Comparison of ENCODE assay signal across 12 cellular contexts in the genomic region with DNA sequence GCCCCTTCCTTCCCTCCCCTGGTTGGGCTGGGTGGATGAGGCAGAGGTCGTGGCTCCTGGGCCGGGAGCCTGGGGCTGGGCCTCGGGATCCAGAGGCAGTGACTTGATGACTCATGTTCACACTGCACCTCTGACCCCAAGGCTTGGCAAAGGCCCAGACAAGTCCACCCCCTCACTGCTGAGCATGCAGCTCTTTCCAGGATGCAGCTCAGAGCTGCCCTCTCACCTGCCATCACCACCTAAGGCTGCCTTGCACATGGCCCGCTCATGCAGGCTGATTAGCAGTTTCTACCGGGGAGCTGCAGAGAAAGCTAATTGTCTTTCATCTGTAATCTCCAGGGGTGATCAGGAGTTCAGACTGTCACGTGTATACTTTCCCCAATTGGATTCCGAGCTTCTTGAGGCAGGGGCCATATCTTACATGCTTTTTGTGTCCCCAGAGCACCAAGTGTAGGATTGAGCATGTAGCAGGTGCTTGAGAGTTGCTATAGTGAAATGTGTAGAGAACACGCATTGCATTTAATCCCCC.
DNase-seq lines count a peak whose midpoint lies in the region; ATAC-seq, FAIRE-seq and TF ChIP-seq lines count a peak whose summit lies in the region.
"Had no signal": no experiment of that assay in that cellular context is flagged by ENCODE, and none has a peak within 500 bp of the region (broad histone marks: within the 10 kb centered on the region; RNA-seq: fewer than 3 reads in every experiment).

No MANE protein-coding gene starts in this region.

- H3K9me3 ChIP-seq in body of pancreas: no peaks in the 10 kb centered on the region
- no peaks in the 10 kb centered on the region for H3K9me3 ChIP-seq in mesenchymal stem cell (ENCODE audit: control insufficient read depth, low read length)
- H3K9me3 ChIP-seq: thyroid gland had no signal

- TF ChIP-seq POLR2A in body of pancreas (IDR thresholded peaks at IDR 0.05): no peak

- ATAC-seq in body of pancreas: no peak
- ATAC-seq in activated CD4-positive, CD25-positive, alpha-beta regulatory T cell treated with anti-CD3 and anti-CD28 coated beads, Interleukin-2, amount 50 U/mL, for 24 hours: no peak

- TF ChIP-seq CTCF in body of pancreas (IDR thresholded peaks at IDR 0.05): no peak

- H3K4me2 ChIP-seq in mesenchymal stem cell (ENCODE audit: low read length, poor library complexity, severe bottlenecking): no peak overlapping the region

- intact Hi-C loops in body of pancreas (cut with DNase I): no loop called here

- no peaks in the 10 kb centered on the region for H3K79me1 ChIP-seq in mesenchymal stem cell (replicated peaks; ENCODE audit: low read length, poor library complexity, severe bottlenecking)

- H3K4ac ChIP-seq in mesenchymal stem cell (ENCODE audit: low read depth in 1 of 2, low read length in 2 of 2): no peak overlapping the region

- in situ Hi-C loops in Caki2 (cut with HindIII; ENCODE audit: low pct_unique_long_range_greater_than_20kb, low sequenced_read_pairs): no loop called here

- H3K4me1 ChIP-seq in body of pancreas (no peaks in the 10 kb centered on the region), mesenchymal stem cell (ENCODE audit: control insufficient read depth, insufficient read depth, low read depth, low read length) (peaks cover 5% of the 10 kb centered on the region)
- H3K4me1 ChIP-seq: thyroid gland had no signal

- no peak overlapping the region for H3K14ac ChIP-seq in mesenchymal stem cell (ENCODE audit: low read length in 2 of 2)

- peak; percentile 87 for FAIRE-seq in HTR-8/SVneo (lab: Jason Lieb, UNC)
- FAIRE-seq: keratinocyte had no signal

- peak overlapping the region in 1 of 2 experiments; percentile 30 for H3K18ac ChIP-seq in mesenchymal stem cell (ENCODE audit: low read depth in 1 of 2, low read length in 2 of 2)

- H2AFZ ChIP-seq in mesenchymal stem cell (ENCODE audit: low read depth, low read length): no peak overlapping the region

- H3K9ac ChIP-seq in mesenchymal stem cell (ENCODE audit: low read length): no peak overlapping the region

- H3K4me3 ChIP-seq in body of pancreas (no peak overlapping the region), mesenchymal stem cell (ENCODE audit: insufficient read depth in 1 of 2, low read depth in 1 of 2, low read length in 2 of 2) (no peak overlapping the region)
- H3K4me3 ChIP-seq: coronary artery, thyroid gland had no signal

- H2BK120ac ChIP-seq in mesenchymal stem cell (ENCODE audit: low read depth, low read length): no peak overlapping the region

- H2BK5ac ChIP-seq in mesenchymal stem cell (ENCODE audit: low read depth, low read length, poor library complexity, severe bottlenecking): no peak overlapping the region

- H3K27me3 ChIP-seq in body of pancreas (no peaks in the 10 kb centered on the region), mesenchymal stem cell (ENCODE audit: control insufficient read depth in 1 of 2, insufficient read depth in 1 of 2, low read length in 2 of 2) (peaks cover 27 to 82% of the 10 kb centered on the region in 2 experiments)
- H3K27me3 ChIP-seq: thyroid gland had no signal

- WGBS in body of pancreas, 2 donors: 41 to 63% methylated on average over 7 to 8 of the region's 8 CpGs
- WGBS in mesenchymal stem cell: 49% methylated on average over 8 of the region's 8 CpGs

- H2BK12ac ChIP-seq in mesenchymal stem cell (ENCODE audit: low read length in 2 of 2): no peak overlapping the region

- H4K91ac ChIP-seq in mesenchymal stem cell (ENCODE audit: low read length): no peak overlapping the region

- no peak overlapping the region for H2AK5ac ChIP-seq in mesenchymal stem cell (ENCODE audit: low read length, severe bottlenecking)

- H4K8ac ChIP-seq in mesenchymal stem cell (ENCODE audit: low read length): no peak overlapping the region

- H3K27ac ChIP-seq in body of pancreas (no peak overlapping the region), mesenchymal stem cell (ENCODE audit: low read length, poor library complexity, severe bottlenecking) (no peak overlapping the region)
- H3K27ac ChIP-seq: coronary artery, thyroid gland had no signal

- H3K23ac ChIP-seq in mesenchymal stem cell (ENCODE audit: low read length in 2 of 2): no peak overlapping the region

- DNase-seq in Caki2 (ENCODE audit: low read depth): peak; percentile 68
- peak; percentile 71 for DNase-seq in HTR-8/SVneo (ENCODE audit: insufficient read length, low spot score)
- DNase-seq in body of pancreas: peak in 3 of 4 donors; percentile 17 to 44 (median 43)
- peak; percentile 76 for DNase-seq in mesenchymal stem cell
- DNase-seq in hippocampal formation (lab: John Stamatoyannopoulos, UW): no peak
- DNase-seq in stimulated activated CD4-positive, alpha-beta T cell treated with anti-CD3 and anti-CD28 coated beads, Interleukin-2, amount 100 ng/mL, for 24 hours: no peak
- no peak for DNase-seq in central memory CD4-positive, alpha-beta T cell
- DNase-seq: stimulated activated CD4-positive, alpha-beta T cell treated with anti-CD3 and anti-CD28 coated beads, Interleukin-12 subunit alpha, Interleukin-12 subunit beta, amount 100 ng/mL, for 4 hours; thyroid gland had no signal

- H2BK15ac ChIP-seq in mesenchymal stem cell (ENCODE audit: low read depth, poor library complexity, severe bottlenecking): no peak overlapping the region

- no peaks in the 10 kb centered on the region for H3K36me3 ChIP-seq in body of pancreas (replicated peaks in 1 of 2; ENCODE audit: insufficient read depth in 1 of 2, low read depth in 2 of 2)
- H3K36me3 ChIP-seq in mesenchymal stem cell (ENCODE audit: control insufficient read depth in 1 of 2, insufficient read depth in 2 of 2, low read depth in 1 of 2, low read length in 2 of 2): no peaks in the 10 kb centered on the region
- H3K36me3 ChIP-seq: thyroid gland had no signal

Comparison
In these comparisons a context has a peak if more than half of its experiments do, and no peak if none do; other contexts are left out.
1. DNase-seq: peak in Caki2 (single experiment), HTR-8/SVneo (single experiment), body of pancreas (3 of 4) and mesenchymal stem cell (single experiment); none in hippocampal formation (0 of 2), stimulated activated CD4-positive, alpha-beta T cell treated with anti-CD3 and anti-CD28 coated beads, Interleukin-2, amount 100 ng/mL, for 24 hours (0 of 2) and central memory CD4-positive, alpha-beta T cell (single experiment).